Comparison of ENCODE assay signal across 8 cellular contexts in the genomic region with DNA sequence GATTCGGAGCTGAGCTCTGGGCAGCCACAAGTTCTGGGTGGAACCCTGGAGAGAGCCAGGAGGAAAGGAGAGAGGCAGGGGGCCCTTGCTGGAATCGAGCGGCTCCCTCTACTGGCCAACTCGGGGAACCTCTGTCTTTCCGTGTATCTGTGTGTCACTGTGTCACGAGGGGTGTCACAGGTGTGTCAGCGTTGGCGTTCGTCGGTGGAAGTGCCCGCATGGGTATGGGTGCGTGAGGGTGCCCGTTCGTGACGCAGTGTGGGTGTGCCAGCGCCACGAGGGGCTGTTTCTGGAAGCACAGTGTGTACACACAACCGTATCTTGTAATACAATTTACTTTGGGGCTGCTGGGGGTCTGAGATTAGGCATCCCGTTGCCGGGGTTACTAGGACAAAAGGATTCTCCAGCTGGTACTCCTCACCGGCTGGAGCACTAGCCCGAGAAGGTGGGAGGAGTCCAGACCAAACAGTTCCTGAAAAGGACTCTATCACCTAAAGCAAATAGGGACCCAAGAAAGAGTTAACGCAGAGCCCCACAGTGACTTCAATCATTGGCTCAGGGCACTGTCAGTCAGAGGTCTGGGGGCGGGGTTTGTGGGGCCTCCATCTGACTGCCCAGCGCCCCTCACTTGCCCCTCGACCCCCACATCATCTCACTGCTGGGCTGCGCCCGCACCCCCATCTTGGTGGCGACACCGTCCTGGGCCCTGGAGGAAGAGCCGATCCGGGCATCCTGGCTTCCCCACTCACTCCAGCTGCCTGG. TPM values are rescaled to one million over a fixed set of nuclear protein-coding genes. Genes with fewer than 3 reads are reported as not detected.
A peak's percentile ranks its signal among the peaks of the same experiment; 100 is the strongest.
DNase-seq lines count a peak whose midpoint lies in the region; ATAC-seq, FAIRE-seq and TF ChIP-seq lines count a peak whose summit lies in the region.

No MANE protein-coding gene starts in this region.

- H3K36me3 ChIP-seq in testis (ENCODE audit: low read depth, missing control alignments) = no peaks in the 10 kb centered on the region

- no peaks in the 10 kb centered on the region for H3K27me3 ChIP-seq in testis

- FAIRE-seq in G401.6 (lab: Jason Lieb, UNC) = peak; percentile 92

- CTCF ChIA-PET in activated naive CD4-positive, alpha-beta T cell treated with anti-CD3 and anti-CD28 coated beads for 36 hours (lab: Charles Lee) = interaction anchor here (0.6 to 3.6 kb wide), 10 partner anchors 12 to 265 kb away, joined by 3 to 16 read pairs (median 4); a partner anchor contains a TSS

- intact Hi-C loops in activated naive CD4-positive, alpha-beta T cell treated with anti-CD3 and anti-CD28 coated beads for 36 hours (cut with micrococcal nuclease) = loop anchor here (1.0 to 5.0 kb wide), 10 partner anchors 17 to 491 kb away; a partner anchor contains a TSS
- intact Hi-C loops in testis (cut with DNase I; ENCODE audit: low total_unique reads) = no loop called here

- H3K4me3 ChIP-seq in testis = peak overlapping the region; percentile 80 to 81

- no peaks in the 10 kb centered on the region for H3K9me3 ChIP-seq in testis

- H3K27ac Mint-ChIP-seq in activated naive CD4-positive, alpha-beta T cell treated with anti-CD3 and anti-CD28 coated beads for 36 hours = peak overlapping the region; percentile 95

- peaks cover 37% of the 10 kb centered on the region for H3K4me1 Mint-ChIP-seq in activated naive CD4-positive, alpha-beta T cell treated with anti-CD3 and anti-CD28 coated beads for 36 hours (ENCODE audit: low read depth)

- in situ Hi-C loops in SK-MEL-5 (cut with HindIII; ENCODE audit: low pct_unique_long_range_greater_than_20kb, low sequenced_read_pairs) = no loop called here

- 1 to 2% methylated on average over 20 to 24 of the region's 32 CpGs for WGBS in testis, 2 donors

- peak overlapping the region; percentile 94 to 99 for H3K27ac ChIP-seq in testis

- H3K9me3 Mint-ChIP-seq in activated naive CD4-positive, alpha-beta T cell treated with anti-CD3 and anti-CD28 coated beads for 36 hours = no peaks in the 10 kb centered on the region

- H3K4me3 Mint-ChIP-seq in activated naive CD4-positive, alpha-beta T cell treated with anti-CD3 and anti-CD28 coated beads for 36 hours = peak overlapping the region; percentile 96

- H3K36me3 Mint-ChIP-seq in activated naive CD4-positive, alpha-beta T cell treated with anti-CD3 and anti-CD28 coated beads for 36 hours (ENCODE audit: low read depth) = no peaks in the 10 kb centered on the region

- no peak for TF ChIP-seq POLR2A in testis (IDR thresholded peaks at IDR 0.05)

- ATAC-seq in HG02588 (IDR thresholded peaks at IDR 0.05; ENCODE audit: unreplicated experiment) = peak; percentile 40

- peak; percentile 87 to 98 (median 97) for TF ChIP-seq CTCF in testis (IDR thresholded peaks at IDR 0.05)

- peak; percentile 85 for DNase-seq in NCI-H1048 (lab: John Stamatoyannopoulos, UW)
- peak; percentile 87 for DNase-seq in SK-MEL-5 (ENCODE audit: low read depth, low spot score)
- peak; percentile 96 for DNase-seq in activated naive CD4-positive, alpha-beta T cell treated with anti-CD3 and anti-CD28 coated beads for 36 hours
- DNase-seq in germinal center (ENCODE audit: low spot score) = peak; percentile 94
- DNase-seq in occipital lobe (lab: John Stamatoyannopoulos, UW) = peak; percentile 89
- peak; percentile 96 for DNase-seq in testis

- peaks cover 20% of the 10 kb centered on the region for H3K4me1 ChIP-seq in testis

- no peaks in the 10 kb centered on the region for H3K27me3 Mint-ChIP-seq in activated naive CD4-positive, alpha-beta T cell treated with anti-CD3 and anti-CD28 coated beads for 36 hours (ENCODE audit: low read depth)

RNA-seq across cellular contexts. Expression of a gene that starts 2.6 kb away (rescaled TPM):
- total RNA-seq in SK-MEL-5 (2014; rRNA removed; shearing (Covaris generic)) = 2.9 and 6.0 TPM in 2 replicates
- polyA plus RNA-seq in SK-MEL-5 (2015; cell fraction: cytosol; rRNA removed) = 12.2 and 20.7 TPM in 2 replicates
- 8.3 and 9.3 TPM in 2 replicates for polyA plus RNA-seq in SK-MEL-5 (2015; cell fraction: nucleus; rRNA removed)
- total RNA-seq in activated naive CD4-positive, alpha-beta T cell treated with anti-CD3 and anti-CD28 coated beads for 36 hours = 10 to 100 TPM; 33.3 to 36.1 TPM
- total RNA-seq in occipital lobe (11.5 TPM), testis (10 to 100 TPM; 37.0 to 38.9 TPM)
- 30.7 TPM for polyA plus RNA-seq in testis (ENCODE audit: insufficient read depth, low read depth, low replicate concordance)

RNA-seq across cellular contexts. Expression of a gene that starts 27.8 kb away (rescaled TPM):
- total RNA-seq in SK-MEL-5 (2014; rRNA removed; shearing (Covaris generic)) = not detected in 2 replicates
- not detected in 2 replicates for polyA plus RNA-seq in SK-MEL-5 (2015; cell fraction: cytosol; rRNA removed)
- polyA plus RNA-seq in SK-MEL-5 (2015; cell fraction: nucleus; rRNA removed) = not detected in 2 replicates
- under 1 TPM; 0.25 to 0.45 TPM for total RNA-seq in activated naive CD4-positive, alpha-beta T cell treated with anti-CD3 and anti-CD28 coated beads for 36 hours
- not detected for total RNA-seq in occipital lobe
- total RNA-seq in testis = under 1 TPM in 1 of 2 donors, not detected in 1; 0.68 TPM
- 0.50 TPM for polyA plus RNA-seq in testis (ENCODE audit: insufficient read depth, low read depth, low replicate concordance)

RNA-seq across cellular contexts. Expression of a gene that starts 43.3 kb away (rescaled TPM):
- not detected in 2 replicates for total RNA-seq in SK-MEL-5 (2014; rRNA removed; shearing (Covaris generic))
- not detected in 2 replicates for polyA plus RNA-seq in SK-MEL-5 (2015; cell fraction: cytosol; rRNA removed)
- not detected in 2 replicates for polyA plus RNA-seq in SK-MEL-5 (2015; cell fraction: nucleus; rRNA removed)
- not detected for total RNA-seq in activated naive CD4-positive, alpha-beta T cell treated with anti-CD3 and anti-CD28 coated beads for 36 hours
- 0.31 TPM for total RNA-seq in occipital lobe
- 1 to 10 TPM; 5.0 to 8.9 TPM for total RNA-seq in testis
- 7.3 TPM for polyA plus RNA-seq in testis (ENCODE audit: insufficient read depth, low read depth, low replicate concordance)

RNA-seq across cellular contexts. Expression of a gene that starts 44.6 kb away (rescaled TPM):
- total RNA-seq in SK-MEL-5 (2014; rRNA removed; shearing (Covaris generic)) = not detected in 2 replicates
- not detected in 2 replicates for polyA plus RNA-seq in SK-MEL-5 (2015; cell fraction: cytosol; rRNA removed)
- not detected in 2 replicates for polyA plus RNA-seq in SK-MEL-5 (2015; cell fraction: nucleus; rRNA removed)
- 10 to 100 TPM; 25.6 to 26.1 TPM for total RNA-seq in activated naive CD4-positive, alpha-beta T cell treated with anti-CD3 and anti-CD28 coated beads for 36 hours
- total RNA-seq in occipital lobe (not detected), testis (under 1 TPM in 1 of 2 donors, not detected in 1; 0.06 TPM)
- polyA plus RNA-seq in testis (ENCODE audit: insufficient read depth, low read depth, low replicate concordance) = 0.22 TPM

Comparison
In these comparisons a context has a peak if more than half of its experiments do, and no peak if none do; other contexts are left out.
1. Peak in every context shown above with its lines: DNase-seq, ATAC-seq, H3K4me3 ChIP-seq and H3K27ac ChIP-seq.